In genomic region chr1:235887676-235888075, GRCh38 we compare ENCODE assay signal across 15 cellular contexts. TPM values are rescaled to one million over a fixed set of nuclear protein-coding genes. Genes with fewer than 3 reads are reported as not detected.
A peak's percentile ranks its signal among the peaks of the same experiment; 100 is the strongest.
DNase-seq lines count a peak whose midpoint lies in the region; ATAC-seq and TF ChIP-seq lines count a peak whose summit lies in the region.
"Had no signal": no experiment of that assay in that cellular context is flagged by ENCODE, and none has a peak within 500 bp of the region (broad histone marks: within the 10 kb centered on the region; RNA-seq: fewer than 3 reads in every experiment).

No MANE protein-coding gene starts in this region.

- no peak for TF ChIP-seq CTCF in GM06990 (IDR thresholded peaks at IDR 0.05; ENCODE audit: insufficient read depth, low read length, poor library complexity, severe bottlenecking)

- 90% methylated on average over 2 of the region's 2 CpGs for WGBS in right cardiac atrium

- H3K27me3 ChIP-seq in GM06990 (replicated peaks; ENCODE audit: control insufficient read depth, insufficient read depth, low read length) (no peaks in the 10 kb centered on the region), right cardiac atrium (ENCODE audit: control insufficient read depth, insufficient read depth) (no peaks in the 10 kb centered on the region)
- H3K27me3 ChIP-seq: brain microvascular endothelial cell, tibial nerve had no signal

- no peak overlapping the region for H3K4me3 ChIP-seq in GM06990 (replicated peaks; ENCODE audit: low read depth, low read length)
- H3K4me3 ChIP-seq in right cardiac atrium (ENCODE audit: low read length): no peak overlapping the region
- H3K4me3 ChIP-seq: tibial nerve had no signal

- peak; percentile 43 for DNase-seq in GM06990 (ENCODE audit: extremely low read depth, insufficient read length)
- no peak for DNase-seq in left colon
- no peak for DNase-seq in right cardiac atrium
- no peak for DNase-seq in sciatic nerve (ENCODE audit: low spot score)
- no peak for DNase-seq in kidney tubule cell (ENCODE audit: low spot score)
- DNase-seq in NCI-H128 (lab: John Stamatoyannopoulos, UW; ENCODE audit: unreplicated experiment): no peak
- DNase-seq: brain microvascular endothelial cell, Caco-2, Karpas-422, left cardiac atrium, NCI-H2081 treated with DMSO at 0.1 percent for 48 hours had no signal

- no peaks in the 10 kb centered on the region for H3K36me3 ChIP-seq in GM06990 (ENCODE audit: control insufficient read depth, insufficient read depth, low read length)
- H3K36me3 ChIP-seq in KOPT-K1 (ENCODE audit: insufficient read depth, low read length): no peaks in the 10 kb centered on the region
- H3K36me3 ChIP-seq: brain microvascular endothelial cell, tibial nerve had no signal

- ATAC-seq in GM19035 (IDR thresholded peaks at IDR 0.05; ENCODE audit: unreplicated experiment): peak; percentile 19
- ATAC-seq in left colon: peak; percentile 50
- ATAC-seq in right cardiac atrium: no peak
- no peak for ATAC-seq in sciatic nerve
- ATAC-seq: HCT116, left cardiac atrium had no signal

- peaks cover 5% of the 10 kb centered on the region for H3K4me1 ChIP-seq in right cardiac atrium (ENCODE audit: control insufficient read depth, insufficient read depth, low read length)

- intact Hi-C loops in left colon (cut with DNase I, micrococcal nuclease) (no loop called here), right cardiac atrium (cut with DNase I) (no loop called here), sciatic nerve (cut with DNase I) (no loop called here)

- H3K27ac ChIP-seq in KOPT-K1 (ENCODE audit: low read depth, low read length, poor library complexity, severe bottlenecking) (peak overlapping the region; percentile 23), right cardiac atrium (ENCODE audit: low read length) (no peak overlapping the region)
- H3K27ac ChIP-seq: brain microvascular endothelial cell, tibial nerve had no signal

- H3K9me3 ChIP-seq in KOPT-K1 (ENCODE audit: insufficient read depth, low read length, poor library complexity, severe bottlenecking) (no peaks in the 10 kb centered on the region), right cardiac atrium (ENCODE audit: control insufficient read depth, low read length) (no peaks in the 10 kb centered on the region)
- H3K9me3 ChIP-seq: Caco-2, tibial nerve had no signal

RNA-seq across cellular contexts. Expression of gene LYST, which starts 21.0 kb away (rescaled TPM):
- 10 to 100 TPM; 22.4 to 31.1 TPM for total RNA-seq in left colon
- 10 to 100 TPM; 10.0 to 15.3 (median 12.0) TPM for total RNA-seq in right cardiac atrium
- 3.8 TPM for polyA plus RNA-seq in right cardiac atrium
- 61.9 TPM for total RNA-seq in sciatic nerve

Comparison
In these comparisons a context has a peak if more than half of its experiments do, and no peak if none do; other contexts are left out.
1. ATAC-seq: peak in GM19035 (single experiment) and left colon (single experiment); none in right cardiac atrium (0 of 2) and sciatic nerve (single experiment).